9 cellular contexts compared by ENCODE assay signal in the genomic region with DNA sequence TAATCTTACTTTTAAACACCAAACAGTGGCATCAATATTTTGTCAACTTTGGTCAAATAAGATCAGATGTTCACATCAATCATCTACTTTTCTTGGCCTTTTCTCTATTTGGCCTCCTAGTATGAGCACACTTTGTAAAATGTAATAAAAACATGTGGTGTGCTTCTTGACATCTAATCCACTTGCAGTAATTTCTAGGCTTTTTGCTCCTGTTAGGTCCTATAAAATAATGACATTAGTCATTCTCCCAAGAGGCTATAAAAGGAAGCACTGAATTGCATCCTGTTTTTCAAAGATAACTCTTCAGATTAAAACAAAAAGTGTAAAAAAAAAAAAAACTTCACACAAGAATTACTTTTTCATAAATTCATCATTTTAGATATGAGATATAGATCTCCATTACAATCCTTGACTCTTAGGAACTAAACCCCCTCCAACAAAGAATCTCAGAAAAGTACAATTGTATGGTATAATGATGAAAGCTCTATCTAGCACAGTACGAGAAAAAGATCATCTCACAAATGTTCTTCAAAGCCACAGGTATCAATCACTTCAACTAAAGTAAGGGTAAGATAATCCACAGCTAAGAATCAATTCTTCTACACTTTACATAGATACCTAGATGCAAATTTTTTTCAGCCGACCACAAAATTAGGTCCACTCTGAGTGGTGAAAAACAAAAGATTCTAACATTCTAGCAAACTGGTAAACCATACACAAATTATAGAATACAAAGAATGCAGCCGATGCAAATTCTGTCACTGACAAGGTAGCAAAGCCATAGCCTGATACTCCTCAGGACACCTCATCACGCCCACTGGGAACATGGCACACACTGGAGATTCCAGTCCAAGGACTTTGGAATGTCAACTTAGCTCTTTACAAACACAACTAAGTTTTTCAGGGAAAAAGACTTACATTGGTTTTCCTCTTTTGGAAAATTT. TPM values are rescaled to one million over a fixed set of nuclear protein-coding genes. Genes with fewer than 3 reads are reported as not detected.
DNase-seq lines count a peak whose midpoint lies in the region; ATAC-seq and TF ChIP-seq lines count a peak whose summit lies in the region.
"Had no signal": no experiment of that assay in that cellular context is flagged by ENCODE, and none has a peak within 500 bp of the region (broad histone marks: within the 10 kb centered on the region; RNA-seq: fewer than 3 reads in every experiment).

No MANE protein-coding gene starts in this region.

- POLR2A ChIA-PET in A673 (lab: Charles Lee; ENCODE audit: low non-redundant PET) = interaction anchor here (0.6 kb wide), 1 partner anchor 265 kb away, joined by 3 read pairs; no protein-coding TSS in a partner anchor

- peak overlapping the region; percentile 8 for H3K27ac Mint-ChIP-seq in mesothelial cell of epicardium

- H3K9me3 ChIP-seq in A673 (ENCODE audit: low read depth, low read length, poor library complexity, severe bottlenecking) (no peaks in the 10 kb centered on the region), Peyer's patch (no peaks in the 10 kb centered on the region)

- H3K4me3 Mint-ChIP-seq in mesothelial cell of epicardium = peak overlapping the region; percentile 70

- BruUV-seq in A673 (replicated peaks; lab: Mats Ljungman, UMichigan) = no TSS peak

- H3K4me1 ChIP-seq in A673 (ENCODE audit: insufficient read depth, low read length, poor library complexity, severe bottlenecking) = peaks cover 14% of the 10 kb centered on the region
- peaks cover 0 to 24% (median 5%) of the 10 kb centered on the region in 4 donors for H3K4me1 ChIP-seq in Peyer's patch

- H3K4me3 ChIP-seq in A673 (ENCODE audit: low read depth, low read length, poor library complexity, severe bottlenecking) = peak overlapping the region; percentile 74
- H3K4me3 ChIP-seq in Peyer's patch = peak overlapping the region; percentile 62 to 81 (median 73)

- H3K4me1 Mint-ChIP-seq in mesothelial cell of epicardium = peaks cover 43% of the 10 kb centered on the region

- peak; percentile 73 for DNase-seq in A673 (ENCODE audit: low spot score)
- DNase-seq in Peyer's patch = peak in 1 of 3 donors; percentile 31
- DNase-seq in mesothelial cell of epicardium (ENCODE audit: low spot score in 2 of 2, unreplicated experiment in 2 of 2) = no peak
- no peak for DNase-seq in NCI-H2171 (lab: John Stamatoyannopoulos, UW)
- no peak for DNase-seq in cerebellar cortex (ENCODE audit: low spot score)
- DNase-seq in HuH-7 (ENCODE audit: low spot score) = no peak

- ATAC-seq in GM18520 (IDR thresholded peaks at IDR 0.05; ENCODE audit: unreplicated experiment) (peak; percentile 23), HG03439 (IDR thresholded peaks at IDR 0.05; ENCODE audit: unreplicated experiment) (no peak)

- intact Hi-C loops in A673 (cut with micrococcal nuclease; ENCODE audit: unreplicated experiment) = loop anchor here (2.0 kb wide), 1 partner anchor 186 kb away; no protein-coding TSS in a partner anchor

- CTCF ChIA-PET in A673 (lab: Charles Lee) = interaction anchor here (2.2 kb wide), 1 partner anchor 301 kb away, joined by 10 read pairs; no protein-coding TSS in a partner anchor

- peaks cover 26% of the 10 kb centered on the region for H3K27me3 Mint-ChIP-seq in mesothelial cell of epicardium (ENCODE audit: low read depth)

- TF ChIP-seq CTCF in A673 (conservative IDR thresholded peaks at IDR 0.05; ENCODE audit: low read depth, low read length) (no peak), Peyer's patch (IDR thresholded peaks at IDR 0.05) (peak in 1 of 6 experiments; percentile 29), mesothelial cell of epicardium (IDR thresholded peaks at IDR 0.05; ENCODE audit: unreplicated experiment) (no peak)

- H3K27me3 ChIP-seq in A673 (replicated peaks; ENCODE audit: insufficient read depth, low read depth, low read length, poor library complexity) = no peaks in the 10 kb centered on the region
- no peaks in the 10 kb centered on the region for H3K27me3 ChIP-seq in Peyer's patch

- no peaks in the 10 kb centered on the region for H3K36me3 ChIP-seq in A673 (ENCODE audit: insufficient read depth, low read length, poor library complexity, severe bottlenecking)
- no peaks in the 10 kb centered on the region for H3K36me3 ChIP-seq in Peyer's patch

- no peaks in the 10 kb centered on the region for H3K9me3 Mint-ChIP-seq in mesothelial cell of epicardium
- H3K9me3 Mint-ChIP-seq: dendritic cell treated with granulocyte-macrophage colony-stimulating factor and Interleukin-4, amounts not matched to agents 40 ng/mL and 50 ng/mL, for 4 days had no signal

- no peak overlapping the region for H3K27ac ChIP-seq in A673 (ENCODE audit: low read depth, low read length, poor library complexity, severe bottlenecking)
- H3K27ac ChIP-seq in Peyer's patch = peak overlapping the region; percentile 57 to 93 (median 86)

- no peak for TF ChIP-seq POLR2A in Peyer's patch (IDR thresholded peaks at IDR 0.05)

- no peaks in the 10 kb centered on the region for H3K36me3 Mint-ChIP-seq in mesothelial cell of epicardium

RNA-seq across cellular contexts. Expression of a gene that starts 2.7 kb away (rescaled TPM):
- 19.6 and 24.9 TPM in 2 replicates for total RNA-seq in A673 (2021)
- total RNA-seq in Peyer's patch = 10 to 100 TPM; 16.2 to 54.5 (median 20.7) TPM
- 8.4 to 9.3 TPM (median 8.5 TPM) in 3 replicates for total RNA-seq in mesothelial cell of epicardium

RNA-seq across cellular contexts. Expression of a gene that starts 50.1 kb away (rescaled TPM):
- total RNA-seq in A673 (2021) (449 and 493 TPM in 2 replicates), Peyer's patch (10 to 100 TPM in 3 of 4 donors, 1 to 10 TPM in 1; 7.4 to 33.2 (median 31.6) TPM), mesothelial cell of epicardium (47.0 to 52.8 TPM (median 52.3 TPM) in 3 replicates)
